Comparison of ENCODE assay signal across 7 cellular contexts in the genomic region with DNA sequence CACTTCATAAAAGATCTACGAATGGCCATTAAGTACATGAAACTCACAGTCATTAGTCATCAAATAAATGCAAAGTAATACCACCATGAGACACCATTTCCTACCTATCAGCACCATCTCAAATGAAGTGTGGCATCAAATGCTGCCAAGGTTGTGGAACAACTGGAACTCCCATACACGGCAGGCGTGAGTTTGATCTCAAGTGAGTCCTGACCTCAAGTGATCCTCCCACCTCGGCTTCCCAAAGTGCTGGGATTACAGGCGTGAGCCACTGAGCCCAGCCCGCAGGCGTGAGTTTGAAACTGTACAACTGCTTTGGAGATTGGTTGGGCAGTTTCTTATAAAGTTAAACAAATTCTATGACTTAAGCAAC. TPM values are rescaled to one million over a fixed set of nuclear protein-coding genes. Genes with fewer than 3 reads are reported as not detected.
DNase-seq lines count a peak whose midpoint lies in the region; ATAC-seq and TF ChIP-seq lines count a peak whose summit lies in the region.

No MANE protein-coding gene starts in this region.

- CTCF ChIA-PET in WTC11 (lab: Charles Lee): interaction anchor here (0.6 to 3.2 kb wide), 28 partner anchors 9 to 359 kb away, joined by 3 to 41 read pairs (median 4); partner anchors contain the start of genes HDAC11 and NUP210

- no peak overlapping the region for H3K9ac ChIP-seq in neural progenitor cell

- H3K27me3 ChIP-seq in neural progenitor cell: no peaks in the 10 kb centered on the region

- H3K4me2 ChIP-seq in neural progenitor cell: peak overlapping the region; percentile 73

- H3K27ac Mint-ChIP-seq in WTC11: peak overlapping the region; percentile 90
- H3K27ac Mint-ChIP-seq in neural progenitor cell: peak overlapping the region; percentile 31

- H3K9me3 Mint-ChIP-seq in WTC11 (peaks cover 5% of the 10 kb centered on the region), neural progenitor cell (no peaks in the 10 kb centered on the region)

- H3K4me1 Mint-ChIP-seq in WTC11 (peaks cover 20% of the 10 kb centered on the region), neural progenitor cell (peaks cover 14% of the 10 kb centered on the region)

- H3K4me1 ChIP-seq in neural progenitor cell: peaks cover 6% of the 10 kb centered on the region

- no peak overlapping the region for H3K27ac ChIP-seq in neural progenitor cell

- peak overlapping the region; percentile 78 for H3K4me3 Mint-ChIP-seq in WTC11
- peak overlapping the region; percentile 86 for H3K4me3 Mint-ChIP-seq in neural progenitor cell

- H3K9me3 ChIP-seq in neural progenitor cell (ENCODE audit: low read depth): no peaks in the 10 kb centered on the region

- POLR2A ChIA-PET in WTC11 (lab: Charles Lee): interaction anchor here (0.8 to 1.7 kb wide), 5 partner anchors 10 to 250 kb away, joined by 3 to 6 read pairs (median 4); partner anchors contain the start of gene NUP210

- no peaks in the 10 kb centered on the region for H4K20me1 ChIP-seq in neural progenitor cell (ENCODE audit: low read depth)

- H3K27me3 Mint-ChIP-seq in WTC11 (ENCODE audit: low read depth) (no peaks in the 10 kb centered on the region), neural progenitor cell (ENCODE audit: insufficient read depth, low read depth) (peaks cover 2% of the 10 kb centered on the region)

- TF ChIP-seq CTCF in WTC11 (IDR thresholded peaks at IDR 0.05) (no peak), epithelial cell of proximal tubule (conservative IDR thresholded peaks at IDR 0.05; ENCODE audit: low read depth, low read length) (no peak), neural progenitor cell (IDR thresholded peaks at IDR 0.05) (no peak)

- peaks cover 16% of the 10 kb centered on the region for H3F3A ChIP-seq in neural progenitor cell (ENCODE audit: low read depth)

- no peaks in the 10 kb centered on the region for H3K36me3 ChIP-seq in neural progenitor cell

- ATAC-seq in GM19035 (IDR thresholded peaks at IDR 0.05; ENCODE audit: unreplicated experiment) (peak; percentile 9), HG03342 (IDR thresholded peaks at IDR 0.05; ENCODE audit: unreplicated experiment) (peak; percentile 10), WTC11 (peak; percentile 38)

- H3K79me2 ChIP-seq in neural progenitor cell (ENCODE audit: low read depth): no peaks in the 10 kb centered on the region

- H3K36me3 Mint-ChIP-seq in WTC11 (peaks cover 6% of the 10 kb centered on the region), neural progenitor cell (peaks cover 5% of the 10 kb centered on the region)

- DNase-seq in WTC11 (ENCODE audit: low spot score) (peak; percentile 19), epithelial cell of proximal tubule (ENCODE audit: low read depth) (no peak), neural progenitor cell (ENCODE audit: low spot score) (no peak), putamen (ENCODE audit: low spot score) (no peak), NCI-H146 (lab: John Stamatoyannopoulos, UW) (no peak)

- peak overlapping the region; percentile 78 for H3K4me3 ChIP-seq in epithelial cell of proximal tubule (ENCODE audit: low read depth, low read length)
- H3K4me3 ChIP-seq in neural progenitor cell: peak overlapping the region; percentile 48

- peak overlapping the region; percentile 40 for H2AFZ ChIP-seq in neural progenitor cell (replicated peaks)

TF ChIP-seq in WTC11, 78 proteins besides CTCF, POLR2A, EP300 and RAD21 (continues in another document):
- TF ChIP-seq, protein P1, sequence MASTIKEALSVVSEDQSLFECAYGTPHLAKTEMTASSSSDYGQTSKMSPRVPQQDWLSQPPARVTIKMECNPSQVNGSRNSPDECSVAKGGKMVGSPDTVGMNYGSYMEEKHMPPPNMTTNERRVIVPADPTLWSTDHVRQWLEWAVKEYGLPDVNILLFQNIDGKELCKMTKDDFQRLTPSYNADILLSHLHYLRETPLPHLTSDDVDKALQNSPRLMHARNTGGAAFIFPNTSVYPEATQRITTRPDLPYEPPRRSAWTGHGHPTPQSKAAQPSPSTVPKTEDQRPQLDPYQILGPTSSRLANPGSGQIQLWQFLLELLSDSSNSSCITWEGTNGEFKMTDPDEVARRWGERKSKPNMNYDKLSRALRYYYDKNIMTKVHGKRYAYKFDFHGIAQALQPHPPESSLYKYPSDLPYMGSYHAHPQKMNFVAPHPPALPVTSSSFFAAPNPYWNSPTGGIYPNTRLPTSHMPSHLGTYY (CRISPR knock-in tag; IDR thresholded peaks at IDR 0.05): no peak
- TF ChIP-seq GTF2I (CRISPR knock-in tag; conservative IDR thresholded peaks at IDR 0.05) (no peak), RELA (CRISPR knock-in tag; IDR thresholded peaks at IDR 0.05; ENCODE audit: borderline replicate concordance) (no peak), ESRRA (CRISPR knock-in tag; IDR thresholded peaks at IDR 0.05; ENCODE audit: borderline replicate concordance) (no peak)
- TF ChIP-seq, protein P2, sequence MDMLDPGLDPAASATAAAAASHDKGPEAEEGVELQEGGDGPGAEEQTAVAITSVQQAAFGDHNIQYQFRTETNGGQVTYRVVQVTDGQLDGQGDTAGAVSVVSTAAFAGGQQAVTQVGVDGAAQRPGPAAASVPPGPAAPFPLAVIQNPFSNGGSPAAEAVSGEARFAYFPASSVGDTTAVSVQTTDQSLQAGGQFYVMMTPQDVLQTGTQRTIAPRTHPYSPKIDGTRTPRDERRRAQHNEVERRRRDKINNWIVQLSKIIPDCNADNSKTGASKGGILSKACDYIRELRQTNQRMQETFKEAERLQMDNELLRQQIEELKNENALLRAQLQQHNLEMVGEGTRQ (CRISPR knock-in tag; IDR thresholded peaks at IDR 0.05): no peak
- TF ChIP-seq, protein P3, sequence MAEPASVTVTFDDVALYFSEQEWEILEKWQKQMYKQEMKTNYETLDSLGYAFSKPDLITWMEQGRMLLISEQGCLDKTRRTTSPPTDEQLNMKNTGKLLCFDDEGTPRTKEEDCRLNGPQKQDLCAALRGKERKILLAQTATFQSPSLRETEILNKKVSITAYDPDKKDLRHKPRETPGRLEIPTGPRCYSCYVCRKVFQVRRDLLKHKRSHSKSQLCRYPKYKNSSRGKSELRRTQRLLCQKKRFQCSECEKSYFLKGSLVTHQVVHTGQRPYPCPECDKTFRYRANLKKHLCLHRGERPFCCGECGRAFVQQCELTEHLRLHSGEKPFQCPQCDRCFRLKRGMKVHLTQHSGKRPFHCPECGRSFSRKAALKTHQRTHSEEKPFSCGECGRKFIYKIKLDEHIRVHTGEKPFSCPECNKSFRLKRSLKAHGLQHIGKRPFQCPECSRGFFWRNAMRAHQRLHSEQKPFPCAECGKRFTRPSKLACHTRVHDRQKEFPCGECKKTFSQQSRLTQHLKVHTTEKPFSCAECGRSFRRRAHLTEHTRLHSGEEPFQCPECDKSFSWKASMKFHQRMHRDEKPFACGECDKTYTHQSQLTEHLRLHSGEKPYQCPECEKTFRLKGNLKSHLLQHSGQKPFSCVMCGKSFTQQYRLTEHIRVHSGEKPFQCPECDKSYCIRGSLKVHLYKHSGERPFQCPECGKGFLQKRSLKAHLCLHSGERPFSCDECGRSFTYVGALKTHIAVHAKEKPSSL (CRISPR knock-in tag; conservative IDR thresholded peaks at IDR 0.05): 0 out of 2 replicates have a peak, but pooled peaks have one; percentile 33
- TF ChIP-seq, protein P4, sequence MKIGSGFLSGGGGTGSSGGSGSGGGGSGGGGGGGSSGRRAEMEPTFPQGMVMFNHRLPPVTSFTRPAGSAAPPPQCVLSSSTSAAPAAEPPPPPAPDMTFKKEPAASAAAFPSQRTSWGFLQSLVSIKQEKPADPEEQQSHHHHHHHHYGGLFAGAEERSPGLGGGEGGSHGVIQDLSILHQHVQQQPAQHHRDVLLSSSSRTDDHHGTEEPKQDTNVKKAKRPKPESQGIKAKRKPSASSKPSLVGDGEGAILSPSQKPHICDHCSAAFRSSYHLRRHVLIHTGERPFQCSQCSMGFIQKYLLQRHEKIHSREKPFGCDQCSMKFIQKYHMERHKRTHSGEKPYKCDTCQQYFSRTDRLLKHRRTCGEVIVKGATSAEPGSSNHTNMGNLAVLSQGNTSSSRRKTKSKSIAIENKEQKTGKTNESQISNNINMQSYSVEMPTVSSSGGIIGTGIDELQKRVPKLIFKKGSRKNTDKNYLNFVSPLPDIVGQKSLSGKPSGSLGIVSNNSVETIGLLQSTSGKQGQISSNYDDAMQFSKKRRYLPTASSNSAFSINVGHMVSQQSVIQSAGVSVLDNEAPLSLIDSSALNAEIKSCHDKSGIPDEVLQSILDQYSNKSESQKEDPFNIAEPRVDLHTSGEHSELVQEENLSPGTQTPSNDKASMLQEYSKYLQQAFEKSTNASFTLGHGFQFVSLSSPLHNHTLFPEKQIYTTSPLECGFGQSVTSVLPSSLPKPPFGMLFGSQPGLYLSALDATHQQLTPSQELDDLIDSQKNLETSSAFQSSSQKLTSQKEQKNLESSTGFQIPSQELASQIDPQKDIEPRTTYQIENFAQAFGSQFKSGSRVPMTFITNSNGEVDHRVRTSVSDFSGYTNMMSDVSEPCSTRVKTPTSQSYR (CRISPR knock-in tag; IDR thresholded peaks at IDR 0.05): no peak

RNA-seq across cellular contexts. Expression of gene HDAC11, which starts 28.8 kb away (rescaled TPM):
- 11.5 to 12.5 TPM (median 12.0 TPM) in 3 replicates for total RNA-seq in WTC11 (2021)
- total RNA-seq in epithelial cell of proximal tubule: 8.8 and 9.8 TPM in 2 replicates
- total RNA-seq in neural progenitor cell (ENCODE audit: low replicate concordance): 4.8 and 12.6 TPM in 2 replicates

RNA-seq across cellular contexts. Expression of gene NUP210, which starts 31.2 kb away (rescaled TPM):
- total RNA-seq in WTC11 (2021) (59.2 to 69.9 TPM (median 69.8 TPM) in 3 replicates), epithelial cell of proximal tubule (40.1 and 56.9 TPM in 2 replicates), neural progenitor cell (ENCODE audit: low replicate concordance) (37.1 and 78.9 TPM in 2 replicates)
